ENCODE assay signal across 16 cellular contexts in genomic region chr5:107873877-107874276, GRCh38.
"Had no signal": no experiment of that assay in that cellular context is flagged by ENCODE, and none has a peak within 500 bp of the region (broad histone marks: within the 10 kb centered on the region; RNA-seq: fewer than 3 reads in every experiment).

No MANE protein-coding gene starts in this region.

- ATAC-seq: activated T-cell treated with anti-CD3 and anti-CD28 coated beads, Interleukin-2, amount 50 U/mL, for 72 hours; gastrocnemius medialis; sciatic nerve; stimulated activated effector memory CD8-positive, alpha-beta T cell treated with anti-CD3 and anti-CD28 coated beads, Interleukin-12 subunit alpha, Interleukin-12 subunit beta, amount 100 ng/mL, for 72 hours had no signal

- H3K4me1 ChIP-seq: left ventricle myocardium inferior, upper lobe of left lung had no signal

- H3K9me3 Mint-ChIP-seq: activated T-cell treated with anti-CD3 and anti-CD28 coated beads, Interleukin-2, amount 50 U/mL, for 72 hours; neural crest cell; stimulated activated effector memory CD8-positive, alpha-beta T cell treated with anti-CD3 and anti-CD28 coated beads, Interleukin-12 subunit alpha, Interleukin-12 subunit beta, amount 100 ng/mL, for 72 hours had no signal

- H3K36me3 Mint-ChIP-seq: stimulated activated effector memory CD8-positive, alpha-beta T cell treated with anti-CD3 and anti-CD28 coated beads, Interleukin-12 subunit alpha, Interleukin-12 subunit beta, amount 100 ng/mL, for 72 hours had no signal

- H3K36me3 ChIP-seq: gastrocnemius medialis, left ventricle myocardium inferior, thoracic aorta, upper lobe of left lung, WERI-Rb-1 had no signal

- H3K27me3 ChIP-seq: gastrocnemius medialis, upper lobe of left lung had no signal

- H3K9me3 ChIP-seq: gastrocnemius medialis, left ventricle myocardium inferior, thoracic aorta, upper lobe of left lung had no signal

- H3K4me3 ChIP-seq: gastrocnemius medialis, left ventricle myocardium inferior, thoracic aorta, upper lobe of left lung had no signal

- DNase-seq: activated CD4-positive, alpha-beta T cell treated with anti-CD3 and anti-CD28 coated beads, Interleukin-2, amount 50 U/mL, for 4 hours; activated effector memory CD4-positive, alpha-beta T cell treated with anti-CD3 and anti-CD28 coated beads, Interleukin-2, amount 50 U/mL, for 16 hours; activated naive CD4-positive, alpha-beta T cell treated with anti-CD3 and anti-CD28 coated beads, Interleukin-2, amount 50 U/mL, for 16 hours; activated T-cell treated with anti-CD3 and anti-CD28 coated beads, Interleukin-2, amount 50 U/mL, for 72 hours; aorta; effector CD4-positive, alpha-beta T cell; gastrocnemius medialis; head of caudate nucleus; left ventricle myocardium inferior; stimulated activated CD4-positive, alpha-beta T cell treated with anti-CD3 and anti-CD28 coated beads, Interleukin-4, amount 100 ng/mL, for 24 hours; upper lobe of left lung; WERI-Rb-1 had no signal

- H3K27ac Mint-ChIP-seq: activated T-cell treated with anti-CD3 and anti-CD28 coated beads, Interleukin-2, amount 50 U/mL, for 72 hours; stimulated activated effector memory CD8-positive, alpha-beta T cell treated with anti-CD3 and anti-CD28 coated beads, Interleukin-12 subunit alpha, Interleukin-12 subunit beta, amount 100 ng/mL, for 72 hours had no signal

- H3K27ac ChIP-seq: gastrocnemius medialis, left ventricle myocardium inferior, thoracic aorta, upper lobe of left lung, WERI-Rb-1 had no signal

- H3K4me3 Mint-ChIP-seq: activated T-cell treated with anti-CD3 and anti-CD28 coated beads, Interleukin-2, amount 50 U/mL, for 72 hours; neural crest cell; stimulated activated effector memory CD8-positive, alpha-beta T cell treated with anti-CD3 and anti-CD28 coated beads, Interleukin-12 subunit alpha, Interleukin-12 subunit beta, amount 100 ng/mL, for 72 hours had no signal

- H3K4me1 Mint-ChIP-seq: stimulated activated effector memory CD8-positive, alpha-beta T cell treated with anti-CD3 and anti-CD28 coated beads, Interleukin-12 subunit alpha, Interleukin-12 subunit beta, amount 100 ng/mL, for 72 hours had no signal
